In genomic region chr13:92681239-92681638, GRCh38 we compare ENCODE assay signal across 27 cellular contexts.
"Had no signal": no experiment of that assay in that cellular context is flagged by ENCODE, and none has a peak within 500 bp of the region (broad histone marks: within the 10 kb centered on the region; RNA-seq: fewer than 3 reads in every experiment).

No MANE protein-coding gene starts in this region.

- H3K27ac ChIP-seq: cardiac muscle cell, SJSA1 had no signal

- H3K27me3 ChIP-seq: cardiac muscle cell, SJSA1 had no signal

- H3K4me1 ChIP-seq: SJSA1 had no signal

- FAIRE-seq: astrocyte, RCC 7860 had no signal

- H3K9me3 ChIP-seq: SJSA1 had no signal

- DNase-seq: activated B cell treated with CpG ODN at 0.5 μM for 24 hours; activated CD4-positive, alpha-beta T cell treated with anti-CD3 and anti-CD28 coated beads for 1 hour; activated CD4-positive, alpha-beta T cell treated with anti-CD3 and anti-CD28 coated beads, Interleukin-2, amount 10 ng/mL, durations not matched to agents 24 days and 14 days; activated CD4-positive, alpha-beta T cell treated with anti-CD3 and anti-CD28 coated beads, Interleukin-2, amount 50 U/mL, for 48 hours; activated CD8-positive, alpha-beta memory T cell treated with anti-CD3 and anti-CD28 coated beads, Interleukin-2, amount 10 ng/mL, durations not matched to agents 7 days and 5 days; activated effector memory CD4-positive, alpha-beta T cell treated with Interleukin-2 at 50 U/mL for 16 hours; activated naive CD4-positive, alpha-beta T cell; activated naive CD8-positive, alpha-beta T cell treated with anti-CD3 and anti-CD28 coated beads, Interleukin-2, amount 50 U/mL, for 24 hours; activated T-cell treated with anti-CD3 and anti-CD28 coated beads, Interleukin-2, amount 50 U/mL, for 24 hours; amniotic stem cell; Kasumi-1; KBM-7; NCI-H1105 treated with DMSO at 0.1 percent for 48 hours; NCI-H1436 treated with DMSO at 0.1 percent for 48 hours; NCI-H187 treated with DMSO at 0.1 percent for 48 hours; NCI-H2171; NCI-H345; NCI-H510A; NCI-H69; NK-92 treated with Interleukin-12 subunit alpha and Interleukin-12 subunit beta, amount 100 ng/mL, for 24 hours; PC-3; SHP77 had no signal

- ATAC-seq: activated CD8-positive, alpha-beta memory T cell treated with anti-CD3 and anti-CD28 coated beads, Interleukin-2, amount 10 ng/mL, durations not matched to agents 7 days and 5 days; activated naive CD4-positive, alpha-beta T cell treated with anti-CD3 and anti-CD28 coated beads, Interleukin-2, amount 50 U/mL, for 72 hours; activated naive CD8-positive, alpha-beta T cell treated with anti-CD3 and anti-CD28 coated beads, Interleukin-2, amount 50 U/mL, for 24 hours; PC-3 had no signal

- H3K4me3 ChIP-seq: cardiac muscle cell, SJSA1 had no signal

- H3K36me3 ChIP-seq: cardiac muscle cell, SJSA1 had no signal
